Comparison of ENCODE assay signal across 8 cellular contexts in the genomic region with DNA sequence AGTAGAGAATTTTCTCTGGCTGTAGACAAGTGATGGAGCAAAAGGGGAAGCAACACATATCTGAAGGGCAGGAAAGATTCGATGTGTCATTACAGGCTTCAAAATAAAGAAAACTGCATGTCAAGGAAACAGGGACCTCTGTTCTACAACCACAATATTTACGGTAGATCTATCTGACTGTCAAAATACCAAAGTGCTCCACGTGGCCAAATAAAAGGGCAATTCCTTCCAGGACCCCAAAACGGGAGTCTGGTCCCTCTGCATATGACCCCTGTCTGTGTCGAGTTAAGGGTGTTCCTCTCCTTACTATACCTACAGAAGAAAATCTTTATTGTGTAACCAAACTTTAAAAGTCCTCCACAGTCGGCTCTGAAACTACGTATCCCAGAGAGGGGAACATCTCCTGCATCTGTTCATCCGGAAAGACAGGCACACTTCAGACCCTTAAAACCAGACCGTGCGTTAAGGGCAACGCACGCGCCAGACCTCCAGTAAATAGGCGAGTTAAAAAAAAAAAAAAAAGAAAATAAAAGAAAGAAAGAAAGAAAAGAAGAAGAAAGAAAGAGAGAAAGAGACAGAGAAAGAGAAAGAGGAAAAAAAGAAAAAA. TPM values are rescaled to one million over a fixed set of nuclear protein-coding genes. Genes with fewer than 3 reads are reported as not detected.
DNase-seq lines count a peak whose midpoint lies in the region; ATAC-seq and TF ChIP-seq lines count a peak whose summit lies in the region.

No MANE protein-coding gene starts in this region.

- peaks cover 38% of the 10 kb centered on the region for H3K79me2 ChIP-seq in fibroblast of lung (ENCODE audit: control insufficient read depth, insufficient read depth, low read length)

- POLR2A ChIA-PET in activated CD4-positive, alpha-beta T cell treated with anti-CD3 and anti-CD28 coated beads, Interleukin-2, amount 10 ng/mL, durations not matched to agents 7 days and 5 days (lab: Charles Lee): interaction anchor here (0.5 kb wide), 1 partner anchor 9 kb away, joined by 3 read pairs; no protein-coding TSS in a partner anchor

- H3K4me2 ChIP-seq in fibroblast of lung (ENCODE audit: extremely low read depth, insufficient read depth, low read length): peak overlapping the region; percentile 49

- no peak for ATAC-seq in GM19023 (IDR thresholded peaks at IDR 0.05; ENCODE audit: unreplicated experiment)

- H3K27ac ChIP-seq in SK-N-MC (peak overlapping the region; percentile 97), fibroblast of lung (ENCODE audit: insufficient read depth, low read length) (peak overlapping the region; percentile 83), sigmoid colon (peak overlapping the region; percentile 72 to 83 (median 78))

- 1% methylated on average over 14 of the region's 14 CpGs for WGBS in sigmoid colon, 2 donors

- CTCF ChIA-PET in activated CD4-positive, alpha-beta T cell treated with anti-CD3 and anti-CD28 coated beads, Interleukin-2, amount 10 ng/mL, durations not matched to agents 7 days and 5 days (lab: Charles Lee): no interaction called here

- no peak for DNase-seq in activated CD4-positive, alpha-beta T cell treated with anti-CD3 and anti-CD28 coated beads, Interleukin-2, amount 10 ng/mL, durations not matched to agents 7 days and 5 days
- DNase-seq in activated CD4-positive, alpha-beta T cell treated with anti-CD3 and anti-CD28 coated beads for 48 hours: no peak
- DNase-seq in SK-N-MC (ENCODE audit: low read depth, low spot score) (no peak), fibroblast of lung (ENCODE audit: low read depth in 2 of 2) (no peak), sigmoid colon (no peak), HCEC 1CT (no peak), NCI-H2227 (lab: John Stamatoyannopoulos, UW; ENCODE audit: unreplicated experiment) (no peak)

- peak overlapping the region; percentile 21 for H2AFZ ChIP-seq in fibroblast of lung (ENCODE audit: low read length)

- no peaks in the 10 kb centered on the region for H3K4me1 ChIP-seq in fibroblast of lung (ENCODE audit: control insufficient read depth, extremely low read depth, insufficient read depth, low read length)
- peaks cover 0 to 30% (median 21%) of the 10 kb centered on the region in 4 donors for H3K4me1 ChIP-seq in sigmoid colon

- H3K36me3 Mint-ChIP-seq in activated CD4-positive, alpha-beta T cell treated with anti-CD3 and anti-CD28 coated beads, Interleukin-2, amount 10 ng/mL, durations not matched to agents 7 days and 5 days (ENCODE audit: low read depth): peaks cover 26% of the 10 kb centered on the region

- H3K9me3 Mint-ChIP-seq in activated CD4-positive, alpha-beta T cell treated with anti-CD3 and anti-CD28 coated beads, Interleukin-2, amount 10 ng/mL, durations not matched to agents 7 days and 5 days: peaks cover 17% of the 10 kb centered on the region

- intact Hi-C loops in sigmoid colon (cut with DNase I): no loop called here

- H3K9me3 ChIP-seq in SK-N-MC (ENCODE audit: low read depth, low read length) (no peaks in the 10 kb centered on the region), fibroblast of lung (ENCODE audit: control insufficient read depth, insufficient read depth, low read depth, low read length) (no peaks in the 10 kb centered on the region), sigmoid colon (peaks cover 0 to 4% (median 0%) of the 10 kb centered on the region in 4 donors)

- peak overlapping the region; percentile 91 for H3K27ac Mint-ChIP-seq in activated CD4-positive, alpha-beta T cell treated with anti-CD3 and anti-CD28 coated beads, Interleukin-2, amount 10 ng/mL, durations not matched to agents 7 days and 5 days

- H3K4me3 ChIP-seq in SK-N-MC (peak overlapping the region; percentile 100), fibroblast of lung (replicated peaks in 1 of 4; ENCODE audit: control extremely low read depth in 1 of 4, insufficient read depth in 1 of 4, low read depth in 3 of 4, low read length in 4 of 4) (peak overlapping the region; percentile 85 to 96 (median 94)), sigmoid colon (peak overlapping the region; percentile 68 to 86 (median 80))

- H3K9ac ChIP-seq in SK-N-MC (ENCODE audit: insufficient read length): peak overlapping the region; percentile 98
- H3K9ac ChIP-seq in fibroblast of lung (ENCODE audit: insufficient read depth, low read length): peak overlapping the region; percentile 80

- H3K4me3 Mint-ChIP-seq in activated CD4-positive, alpha-beta T cell treated with anti-CD3 and anti-CD28 coated beads, Interleukin-2, amount 10 ng/mL, durations not matched to agents 7 days and 5 days: peak overlapping the region; percentile 81

- H4K20me1 ChIP-seq in fibroblast of lung (ENCODE audit: control insufficient read depth, extremely low read depth, insufficient read depth, low read length): no peaks in the 10 kb centered on the region

- no peaks in the 10 kb centered on the region for H3K27me3 Mint-ChIP-seq in activated CD4-positive, alpha-beta T cell treated with anti-CD3 and anti-CD28 coated beads, Interleukin-2, amount 10 ng/mL, durations not matched to agents 7 days and 5 days

- no peaks in the 10 kb centered on the region for H3K27me3 ChIP-seq in fibroblast of lung (ENCODE audit: control insufficient read depth, insufficient read depth, low read length)
- no peaks in the 10 kb centered on the region for H3K27me3 ChIP-seq in sigmoid colon

- no peak for TF ChIP-seq POLR2A in sigmoid colon (IDR thresholded peaks at IDR 0.05)

- TF ChIP-seq CTCF in fibroblast of lung (conservative IDR thresholded peaks at IDR 0.05 in 1 of 2, IDR thresholded peaks at IDR 0.05 in 1 of 2; ENCODE audit: low read depth in 1 of 2, low read length in 2 of 2): no peak
- TF ChIP-seq CTCF in sigmoid colon (IDR thresholded peaks at IDR 0.05): no peak

- TF ChIP-seq EP300 in sigmoid colon (IDR thresholded peaks at IDR 0.05): no peak

- peaks cover 45% of the 10 kb centered on the region for H3K4me1 Mint-ChIP-seq in activated CD4-positive, alpha-beta T cell treated with anti-CD3 and anti-CD28 coated beads, Interleukin-2, amount 10 ng/mL, durations not matched to agents 7 days and 5 days

- H3K36me3 ChIP-seq in SK-N-MC (ENCODE audit: insufficient read depth, low read length): peaks cover 29% of the 10 kb centered on the region
- H3K36me3 ChIP-seq in fibroblast of lung (ENCODE audit: control insufficient read depth, insufficient read depth, low read length): no peaks in the 10 kb centered on the region
- no peaks in the 10 kb centered on the region for H3K36me3 ChIP-seq in sigmoid colon

RNA-seq across cellular contexts. Expression of gene CLNS1A, which starts 0.8 kb away (rescaled TPM):
- 100 to 1,000 TPM; 102 to 104 TPM for total RNA-seq in activated CD4-positive, alpha-beta T cell treated with anti-CD3 and anti-CD28 coated beads, Interleukin-2, amount 10 ng/mL, durations not matched to agents 7 days and 5 days
- total RNA-seq in fibroblast of lung (130 and 166 TPM in 2 replicates), sigmoid colon (100 to 1,000 TPM in 1 of 4 donors, 10 to 100 TPM in 3; 45.5 to 157 (median 82.4) TPM)
- polyA plus RNA-seq in fibroblast of lung (144 and 155 TPM in 2 replicates), sigmoid colon (100 to 1,000 TPM in 1 of 3 donors, 10 to 100 TPM in 2; 88.3 to 113 (median 99.0) TPM)
- 118 and 123 TPM in 2 replicates for polyA plus RNA-seq in fibroblast of lung (2012)
- 17.2 and 45.3 TPM in 2 replicates for polyA minus RNA-seq in fibroblast of lung (ENCODE audit: low replicate concordance)

RNA-seq across cellular contexts. Expression of gene AQP11, which starts 47.1 kb away (rescaled TPM):
- total RNA-seq in activated CD4-positive, alpha-beta T cell treated with anti-CD3 and anti-CD28 coated beads, Interleukin-2, amount 10 ng/mL, durations not matched to agents 7 days and 5 days: under 1 TPM in 1 of 2 experiments, not detected in 1; 0.20 TPM
- 7.4 and 11.2 TPM in 2 replicates for total RNA-seq in fibroblast of lung
- polyA plus RNA-seq in fibroblast of lung: 1.3 and 1.6 TPM in 2 replicates
- polyA plus RNA-seq in fibroblast of lung (2012): 1.4 and 2.3 TPM in 2 replicates
- 2.6 and 2.7 TPM in 2 replicates for polyA minus RNA-seq in fibroblast of lung (ENCODE audit: low replicate concordance)
- total RNA-seq in sigmoid colon: under 1 TPM in 3 of 4 donors, not detected in 1; 0.36 to 0.66 (median 0.54) TPM
- polyA plus RNA-seq in sigmoid colon: 1 to 10 TPM; 1.7 to 2.4 (median 1.8) TPM
